21 cellular contexts compared by ENCODE assay signal in genomic region chr3:146221276-146221675, GRCh38. TPM values are rescaled to one million over a fixed set of nuclear protein-coding genes. Genes with fewer than 3 reads are reported as not detected.
A peak's percentile ranks its signal among the peaks of the same experiment; 100 is the strongest.
DNase-seq lines count a peak whose midpoint lies in the region; ATAC-seq, FAIRE-seq and TF ChIP-seq lines count a peak whose summit lies in the region.
"Had no signal": no experiment of that assay in that cellular context is flagged by ENCODE, and none has a peak within 500 bp of the region (broad histone marks: within the 10 kb centered on the region; RNA-seq: fewer than 3 reads in every experiment).

No MANE protein-coding gene starts in this region.

- H3K4me2 ChIP-seq in A549, result peak overlapping the region; percentile 82
- H3K4me2 ChIP-seq in HepG2 (ENCODE audit: low read depth, low read length), result peak overlapping the region; percentile 94

- TF ChIP-seq CTCF in A549 (IDR thresholded peaks at IDR 0.05) (no peak), HepG2 (CRISPR knock-in tag; IDR thresholded peaks at IDR 0.05) (no peak), right atrium auricular region (IDR thresholded peaks at IDR 0.05) (no peak)

- H3K27me3 ChIP-seq in HepG2 (ENCODE audit: control insufficient read depth in 1 of 2, insufficient read depth in 2 of 2, low read length in 2 of 2) (no peaks in the 10 kb centered on the region), right atrium auricular region (no peaks in the 10 kb centered on the region)

- intact Hi-C loops in HepG2 (cut with micrococcal nuclease; ENCODE audit: unreplicated experiment), result no loop called here

- no peak overlapping the region for H2AFZ ChIP-seq in HepG2 (ENCODE audit: low read length)

- ATAC-seq in A549 (no peak), HepG2 (no peak), HG03342 (IDR thresholded peaks at IDR 0.05; ENCODE audit: unreplicated experiment) (no peak)
- ATAC-seq: stimulated activated naive CD8-positive, alpha-beta T cell treated with anti-CD3 and anti-CD28 coated beads, Interleukin-15, amount 100 ng/mL, for 72 hours had no signal

- H3K4me3 ChIP-seq in A549, result no peak overlapping the region
- H3K4me3 ChIP-seq in HepG2 (replicated peaks in 1 of 3; ENCODE audit: insufficient read depth in 1 of 3, low read depth in 2 of 3, low read length in 3 of 3), result peak overlapping the region; percentile 44 to 73 (median 58)
- H3K4me3 ChIP-seq in right atrium auricular region, result no peak overlapping the region

- DNase-seq in A549 (ENCODE audit: low read depth in 1 of 2, low spot score in 1 of 2), result no peak
- peak; percentile 28 for DNase-seq in M059J (ENCODE audit: low read depth)
- peak; percentile 3 for DNase-seq in HepG2 (ENCODE audit: low spot score)
- DNase-seq in right atrium auricular region (ENCODE audit: low spot score), result no peak
- DNase-seq in OCI-M2 (lab: John Stamatoyannopoulos, UW; ENCODE audit: unreplicated experiment), result no peak
- DNase-seq in retina, result no peak
- DNase-seq: activated CD4-positive, alpha-beta T cell treated with anti-CD3 and anti-CD28 coated beads for 48 hours; C1 segment of cervical spinal cord; naive B cell; NCI-H1436 treated with DMSO at 0.1 percent for 48 hours; NCI-H2171; NCI-H524; occipital lobe; stimulated activated naive CD8-positive, alpha-beta T cell treated with anti-CD3 and anti-CD28 coated beads, Interleukin-15, amount 100 ng/mL, for 72 hours; trophoblast cell had no signal

- CTCF ChIA-PET in A549 (lab: Yijun Ruan, JAX) (interaction anchor here (1.4 to 7.0 kb wide), 5 partner anchors 32 to 373 kb away, joined by 3 to 41 read pairs (median 9); no protein-coding TSS in a partner anchor), HepG2 (lab: Yijun Ruan, JAX; ENCODE audit: low intra/inter-chr PET ratio, low total read pairs) (interaction anchor here (2.7 kb wide), 1 partner anchor 106 kb away, joined by 9 read pairs; no protein-coding TSS in a partner anchor)

- TF ChIP-seq RAD21 in A549 (conservative IDR thresholded peaks at IDR 0.05 in 1 of 2, IDR thresholded peaks at IDR 0.05 in 1 of 2), result no peak
- TF ChIP-seq RAD21 in HepG2 (CRISPR knock-in tag; IDR thresholded peaks at IDR 0.05), result no peak

- H3K27ac ChIP-seq in A549 (peak overlapping the region; percentile 69 to 82), HepG2 (ENCODE audit: extremely low read length, insufficient read depth, low read length) (peak overlapping the region; percentile 97), right atrium auricular region (no peak overlapping the region)

- POLR2A ChIA-PET in A549 (lab: Yijun Ruan, JAX) (no interaction called here), HepG2 (lab: Yijun Ruan, JAX) (interaction anchor here (1.6 kb wide), 1 partner anchor 106 kb away, joined by 9 read pairs; no protein-coding TSS in a partner anchor)

- no peak for TF ChIP-seq POLR2A in A549 (IDR thresholded peaks at IDR 0.05; ENCODE audit: low read length)
- TF ChIP-seq POLR2A in HepG2 (IDR thresholded peaks at IDR 0.05; ENCODE audit: insufficient read depth in 1 of 2, low read depth in 2 of 2, low read length in 2 of 2), result no peak

- in situ Hi-C loops in HepG2 (cut with HindIII; ENCODE audit: extremely low pct_ligation_motif_present, low pct_unique_long_range_greater_than_20kb), result no loop called here

- FAIRE-seq in A549 (lab: Jason Lieb, UNC) (no peak), endometrium (lab: Jason Lieb, UNC) (peak; percentile 88), HepG2 (lab: Jason Lieb, UNC) (no peak)
- FAIRE-seq: A204.1, colon, H1 had no signal

- TF ChIP-seq EP300 in A549 (IDR thresholded peaks at IDR 0.05), result no peak
- no peak for TF ChIP-seq EP300 in HepG2 (IDR thresholded peaks at IDR 0.05; ENCODE audit: low read depth in 2 of 2, low read length in 2 of 2)
- TF ChIP-seq EP300 in HepG2 (CRISPR knock-in tag; IDR thresholded peaks at IDR 0.05; ENCODE audit: borderline replicate concordance), result no peak

- H4K20me1 ChIP-seq in HepG2 (ENCODE audit: insufficient read depth, low read length), result no peaks in the 10 kb centered on the region; the same call in 1 of the 2 replicates

- no TSS peak for BruUV-seq in HepG2 (replicated peaks; lab: Mats Ljungman, UMichigan)

- peaks cover 17% of the 10 kb centered on the region for H3K79me2 ChIP-seq in HepG2 (ENCODE audit: insufficient read depth, low read length)

- peaks cover 43% of the 10 kb centered on the region for H3K4me1 ChIP-seq in A549
- peaks cover 47% of the 10 kb centered on the region for H3K4me1 ChIP-seq in HepG2 (ENCODE audit: insufficient read depth, low read length)
- H3K4me1 ChIP-seq in right atrium auricular region, result peaks cover 0 to 21% of the 10 kb centered on the region in 2 donors

- H3K9me3 ChIP-seq in A549 (no peaks in the 10 kb centered on the region), HepG2 (ENCODE audit: low read length) (no peaks in the 10 kb centered on the region), right atrium auricular region (no peaks in the 10 kb centered on the region)

- peak overlapping the region; percentile 84; the same call in 1 of the 2 replicates for H3K9ac ChIP-seq in HepG2 (ENCODE audit: insufficient read depth, low read depth, low read length)

- H3K36me3 ChIP-seq in HepG2 (replicated peaks in 1 of 2; ENCODE audit: control insufficient read depth in 1 of 2, insufficient read depth in 2 of 2, low read length in 2 of 2) (no peaks in the 10 kb centered on the region; a peak in 2 of 5 replicates), right atrium auricular region (no peaks in the 10 kb centered on the region)

TF ChIP-seq in A549, 52 proteins besides CTCF, POLR2A, EP300 and RAD21 (continues in another document):
- TF ChIP-seq HDAC2 (IDR thresholded peaks at IDR 0.05) (no peak), SREBF2 (IDR thresholded peaks at IDR 0.05) (no peak), BCL3 (IDR thresholded peaks at IDR 0.05) (no peak), CEBPB (IDR thresholded peaks at IDR 0.05) (no peak)

TF ChIP-seq in HepG2, 621 proteins besides CTCF, POLR2A, EP300 and RAD21 (continues in another document):
- no peak for TF ChIP-seq ZNF672 (CRISPR knock-in tag; IDR thresholded peaks at IDR 0.05)
- TF ChIP-seq ZSCAN5A (CRISPR knock-in tag; IDR thresholded peaks at IDR 0.05; ENCODE audit: borderline replicate concordance), result no peak
- no peak for TF ChIP-seq FOXA1 (IDR thresholded peaks at IDR 0.05)
- no peak for TF ChIP-seq FOXA1 (CRISPR knock-in tag; IDR thresholded peaks at IDR 0.05)

RNA-seq across cellular contexts. Expression of gene PLSCR4, which starts 29.6 kb away (rescaled TPM):
- 17.2 and 20.5 TPM in 2 replicates for polyA plus RNA-seq in A549 (2011; rRNA removed)
- polyA plus RNA-seq in A549 (2012; cell fraction: cytosol; rRNA removed), result 2.9 and 4.6 TPM in 2 replicates
- polyA plus RNA-seq in A549 (2012; cell fraction: nucleus; rRNA removed), result 3.6 and 4.1 TPM in 2 replicates
- polyA plus RNA-seq in A549 (2017; fragmentation: RNase III; extraction: RNeasy Plus Mini Kit Qiagen cat#74134 plus additional on column Dnase treatment), result 5.8 to 10.1 TPM (median 8.3 TPM) in 3 replicates
- 10.2 and 15.9 TPM in 2 replicates for polyA minus RNA-seq in A549 (2011; rRNA and poly(A)+ RNA removed)
- total RNA-seq in M059J (2014; rRNA removed; shearing (Covaris generic)), result 19.3 and 20.4 TPM in 2 replicates
- total RNA-seq in HepG2 (2016; rRNA removed; fragmentation: Illumina TruSeq; extraction: Trizol), result 1.5 and 1.8 TPM in 2 replicates
- 0.44 and 1.0 TPM in 2 replicates for total RNA-seq in HepG2 (2016; cell fraction: cytosol; rRNA removed; fragmentation: Illumina TruSeq; extraction: Trizol; ENCODE audit: low read depth)
- 1.3 and 2.4 TPM in 2 replicates for total RNA-seq in HepG2 (2016; cell fraction: insoluble cytoplasmic fraction; rRNA removed; fragmentation: Illumina TruSeq; extraction: Trizol)
- 0.59 and 0.68 TPM in 2 replicates for total RNA-seq in HepG2 (2016; cell fraction: membrane; rRNA removed; fragmentation: Illumina TruSeq; extraction: Trizol)
- 3.8 and 4.6 TPM in 2 replicates for total RNA-seq in HepG2 (2016; cell fraction: nucleus; rRNA removed; fragmentation: Illumina TruSeq; extraction: Trizol)
- polyA plus RNA-seq in HepG2 (2011; rRNA removed), result 59.0 and 67.3 TPM in 2 replicates
- polyA plus RNA-seq in HepG2 (2011; cell fraction: cytosol; rRNA removed), result 27.4 and 44.1 TPM in 2 replicates
- polyA plus RNA-seq in HepG2 (2011; cell fraction: nucleus; rRNA removed), result 67.2 and 67.3 TPM in 2 replicates
- 39.1 and 43.5 TPM in 2 replicates for polyA plus RNA-seq in HepG2 (2012)
- polyA plus RNA-seq in HepG2 (2016; cell fraction: cytosol; fragmentation: Illumina TruSeq; extraction: Trizol; ENCODE audit: low read depth), result 0.25 and 0.26 TPM in 2 replicates
- 1.4 and 2.2 TPM in 2 replicates for polyA plus RNA-seq in HepG2 (2016; cell fraction: insoluble cytoplasmic fraction; fragmentation: Illumina TruSeq; extraction: Trizol; ENCODE audit: low read depth)
- 0.14 and 0.26 TPM in 2 replicates for polyA plus RNA-seq in HepG2 (2016; cell fraction: membrane; fragmentation: Illumina TruSeq; extraction: Trizol; ENCODE audit: low read depth)
- 3.5 and 3.6 TPM in 2 replicates for polyA plus RNA-seq in HepG2 (2016; cell fraction: nucleus; fragmentation: Illumina TruSeq; extraction: Trizol; ENCODE audit: insufficient read depth, low read depth)
- 9.6 and 70.2 TPM in 2 replicates for polyA minus RNA-seq in HepG2 (2011; rRNA and poly(A)+ RNA removed; ENCODE audit: low replicate concordance)
- polyA minus RNA-seq in HepG2 (2011; cell fraction: cytosol; rRNA and poly(A)+ RNA removed), result 22.8 and 27.0 TPM in 2 replicates
- polyA minus RNA-seq in HepG2 (2011; cell fraction: nucleus; rRNA and poly(A)+ RNA removed), result 80.7 and 102 TPM in 2 replicates
- 10 to 100 TPM; 22.9 to 31.5 TPM for total RNA-seq in right atrium auricular region
- polyA plus RNA-seq: IgD-negative memory B cell had no signal

Comparison
In these comparisons a context has a peak if more than half of its experiments do, and no peak if none do; other contexts are left out.
1. DNase-seq: peak in M059J (single experiment) and HepG2 (single experiment); none in A549 (0 of 2), right atrium auricular region (single experiment), OCI-M2 (single experiment) and retina (single experiment).
2. H3K27ac ChIP-seq: peak in A549 (2 of 2) and HepG2 (single experiment); none in right atrium auricular region (0 of 2).
3. H3K4me3 ChIP-seq: peak in HepG2 (3 of 3); none in A549 (single experiment) and right atrium auricular region (0 of 2).